In genomic region chr1:13228343-13228781, GRCh38 we compare ENCODE assay signal across 8 cellular contexts. TPM values are rescaled to one million over a fixed set of nuclear protein-coding genes. Genes with fewer than 3 reads are reported as not detected.
DNase-seq lines count a peak whose midpoint lies in the region; TF ChIP-seq lines count a peak whose summit lies in the region.

No MANE protein-coding gene starts in this region.

- H3K4me1 Mint-ChIP-seq in activated naive CD4-positive, alpha-beta T cell treated with anti-CD3 and anti-CD28 coated beads for 36 hours (ENCODE audit: low read depth) = no peaks in the 10 kb centered on the region
- no peaks in the 10 kb centered on the region for H3K4me1 Mint-ChIP-seq in endothelial cell (ENCODE audit: unreplicated experiment)

- H3K27ac Mint-ChIP-seq in activated naive CD4-positive, alpha-beta T cell treated with anti-CD3 and anti-CD28 coated beads for 36 hours = no peak overlapping the region
- no peak overlapping the region for H3K27ac Mint-ChIP-seq in endothelial cell (ENCODE audit: unreplicated experiment)

- H3K27me3 Mint-ChIP-seq in activated naive CD4-positive, alpha-beta T cell treated with anti-CD3 and anti-CD28 coated beads for 36 hours (ENCODE audit: low read depth) = peaks cover 7% of the 10 kb centered on the region
- H3K27me3 Mint-ChIP-seq in endothelial cell (ENCODE audit: unreplicated experiment) = peaks cover 10% of the 10 kb centered on the region

- H3K9me3 Mint-ChIP-seq in activated naive CD4-positive, alpha-beta T cell treated with anti-CD3 and anti-CD28 coated beads for 36 hours = no peaks in the 10 kb centered on the region
- peaks cover 51% of the 10 kb centered on the region for H3K9me3 Mint-ChIP-seq in endothelial cell (ENCODE audit: unreplicated experiment)

- no peak overlapping the region for H3K4me3 Mint-ChIP-seq in activated naive CD4-positive, alpha-beta T cell treated with anti-CD3 and anti-CD28 coated beads for 36 hours
- no peak overlapping the region for H3K4me3 Mint-ChIP-seq in endothelial cell (ENCODE audit: unreplicated experiment)

- no peak overlapping the region for H3K4me3 ChIP-seq in GM06990 (replicated peaks; ENCODE audit: low read depth, low read length)
- no peak overlapping the region for H3K4me3 ChIP-seq in NB4 (ENCODE audit: low read depth, low read length)

- no peaks in the 10 kb centered on the region for H3K36me3 ChIP-seq in GM06990 (ENCODE audit: control insufficient read depth, insufficient read depth, low read length)

- TF ChIP-seq CTCF in GM06990 (IDR thresholded peaks at IDR 0.05; ENCODE audit: insufficient read depth, low read length, poor library complexity, severe bottlenecking) = peak; percentile 81
- TF ChIP-seq CTCF in NB4 (IDR thresholded peaks at IDR 0.05; ENCODE audit: low read depth, low read length) = peak; percentile 93
- no peak for TF ChIP-seq CTCF in endothelial cell (IDR thresholded peaks at IDR 0.05; ENCODE audit: unreplicated experiment)

- intact Hi-C loops in activated naive CD4-positive, alpha-beta T cell treated with anti-CD3 and anti-CD28 coated beads for 36 hours (cut with micrococcal nuclease) = no loop called here

- H3K27me3 ChIP-seq in GM06990 (replicated peaks; ENCODE audit: control insufficient read depth, insufficient read depth, low read length) = no peaks in the 10 kb centered on the region

- DNase-seq in GM06990 (ENCODE audit: extremely low read depth, insufficient read length) = no peak
- peak; percentile 53 for DNase-seq in NB4 (ENCODE audit: low read depth)
- peak; percentile 68 for DNase-seq in activated naive CD4-positive, alpha-beta T cell treated with anti-CD3 and anti-CD28 coated beads for 36 hours
- peak; percentile 11 to 40 (median 30) for DNase-seq in stimulated activated CD4-positive, alpha-beta T cell treated with anti-CD3 and anti-CD28 coated beads, Interleukin-12 subunit alpha, Interleukin-12 subunit beta, amount 100 ng/mL, for 48 hours (ENCODE audit: low read depth in 2 of 3, low spot score in 1 of 3)
- DNase-seq in NCI-H774 (lab: John Stamatoyannopoulos, UW) = no peak
- no peak for DNase-seq in OCI-M2 (lab: John Stamatoyannopoulos, UW; ENCODE audit: unreplicated experiment)
- DNase-seq in GF-D8 (lab: John Stamatoyannopoulos, UW) = no peak
- no peak for DNase-seq in endothelial cell (ENCODE audit: low spot score)

- no peaks in the 10 kb centered on the region for H3K36me3 Mint-ChIP-seq in activated naive CD4-positive, alpha-beta T cell treated with anti-CD3 and anti-CD28 coated beads for 36 hours (ENCODE audit: low read depth)
- peaks cover 8% of the 10 kb centered on the region for H3K36me3 Mint-ChIP-seq in endothelial cell (ENCODE audit: low read depth, unreplicated experiment)

- TF ChIP-seq POLR2A in NB4 (IDR thresholded peaks at IDR 0.05; ENCODE audit: extremely low read depth, insufficient read length) = no peak

- CTCF ChIA-PET in activated naive CD4-positive, alpha-beta T cell treated with anti-CD3 and anti-CD28 coated beads for 36 hours (lab: Charles Lee) = interaction anchor here (0.6 to 0.7 kb wide), 3 partner anchors 205 to 1066 kb away, joined by 3 to 5 read pairs (median 3); no protein-coding TSS in a partner anchor

RNA-seq across cellular contexts. Expression of gene PRAMEF18, which starts 2.4 kb away (rescaled TPM):
- total RNA-seq in activated naive CD4-positive, alpha-beta T cell treated with anti-CD3 and anti-CD28 coated beads for 36 hours = not detected
- total RNA-seq in endothelial cell (ENCODE audit: unreplicated experiment) = not detected

RNA-seq across cellular contexts. Expression of gene PRAMEF5, which starts 25.6 kb away (rescaled TPM):
- not detected for total RNA-seq in activated naive CD4-positive, alpha-beta T cell treated with anti-CD3 and anti-CD28 coated beads for 36 hours
- not detected for total RNA-seq in endothelial cell (ENCODE audit: unreplicated experiment)

RNA-seq across cellular contexts. Expression of gene PRAMEF13, which starts 27.2 kb away (rescaled TPM):
- total RNA-seq in activated naive CD4-positive, alpha-beta T cell treated with anti-CD3 and anti-CD28 coated beads for 36 hours = not detected
- not detected for total RNA-seq in endothelial cell (ENCODE audit: unreplicated experiment)

RNA-seq across cellular contexts. Expression of gene PRAMEF8, which starts 56.6 kb away (rescaled TPM):
- total RNA-seq in activated naive CD4-positive, alpha-beta T cell treated with anti-CD3 and anti-CD28 coated beads for 36 hours = not detected
- total RNA-seq in endothelial cell (ENCODE audit: unreplicated experiment) = not detected

RNA-seq across cellular contexts. Expression of gene PRAMEF9, which starts 56.7 kb away (rescaled TPM):
- total RNA-seq in activated naive CD4-positive, alpha-beta T cell treated with anti-CD3 and anti-CD28 coated beads for 36 hours = not detected
- not detected for total RNA-seq in endothelial cell (ENCODE audit: unreplicated experiment)

Comparison
In these comparisons a context has a peak if more than half of its experiments do, and no peak if none do; other contexts are left out.
1. DNase-seq: peak in NB4 (single experiment), activated naive CD4-positive, alpha-beta T cell treated with anti-CD3 and anti-CD28 coated beads for 36 hours (single experiment) and stimulated activated CD4-positive, alpha-beta T cell treated with anti-CD3 and anti-CD28 coated beads, Interleukin-12 subunit alpha, Interleukin-12 subunit beta, amount 100 ng/mL, for 48 hours (3 of 3); none in GM06990 (single experiment), NCI-H774 (single experiment), OCI-M2 (single experiment), GF-D8 (single experiment) and endothelial cell (single experiment).